In genomic region chr3:190169877-190170276, GRCh38 we compare ENCODE assay signal across 10 cellular contexts. TPM values are rescaled to one million over a fixed set of nuclear protein-coding genes. Genes with fewer than 3 reads are reported as not detected.
DNase-seq lines count a peak whose midpoint lies in the region; ATAC-seq lines count a peak whose summit lies in the region.
"Had no signal": no experiment of that assay in that cellular context is flagged by ENCODE, and none has a peak within 500 bp of the region (broad histone marks: within the 10 kb centered on the region; RNA-seq: fewer than 3 reads in every experiment).

No MANE protein-coding gene starts in this region.

- no peaks in the 10 kb centered on the region for H3K27me3 ChIP-seq in SJCRH30

- H3K27ac Mint-ChIP-seq in immature natural killer cell: peak overlapping the region in 5 of 6 donors; percentile 20 to 50 (median 42)

- no peaks in the 10 kb centered on the region for H3K36me3 Mint-ChIP-seq in immature natural killer cell

- no peaks in the 10 kb centered on the region for H3K36me3 ChIP-seq in SJCRH30

- no peak overlapping the region for H3K27ac ChIP-seq in SJCRH30
- H3K27ac ChIP-seq: PC-9 had no signal

- no peaks in the 10 kb centered on the region for H3K4me1 ChIP-seq in SJCRH30

- H3K4me3 Mint-ChIP-seq in immature natural killer cell: peak overlapping the region; percentile 39 to 80 (median 66)

- DNase-seq in immature natural killer cell (no peak), GDM1 (lab: John Stamatoyannopoulos, UW) (no peak), SJCRH30 (no peak)
- DNase-seq in activated effector memory CD4-positive, alpha-beta T cell treated with anti-CD3 and anti-CD28 coated beads, Interleukin-2, amount 50 U/mL, for 16 hours: no peak
- DNase-seq: left cardiac atrium, PC-9 had no signal

- H3K27me3 Mint-ChIP-seq in immature natural killer cell (ENCODE audit: low read depth in 3 of 3): no peaks in the 10 kb centered on the region

- H3K4me3 ChIP-seq in SJCRH30: no peak overlapping the region
- H3K4me3 ChIP-seq: PC-9 had no signal

- peak; percentile 90 for ATAC-seq in GM18517 (IDR thresholded peaks at IDR 0.05; ENCODE audit: unreplicated experiment)
- peak; percentile 73 for ATAC-seq in GM21515 (IDR thresholded peaks at IDR 0.05; ENCODE audit: unreplicated experiment)
- peak; percentile 72 for ATAC-seq in HG03565 (IDR thresholded peaks at IDR 0.05; ENCODE audit: unreplicated experiment)
- ATAC-seq in HG03097 (IDR thresholded peaks at IDR 0.05; ENCODE audit: low FRiP score, unreplicated experiment): no peak
- ATAC-seq: left cardiac atrium had no signal

- H3K4me1 Mint-ChIP-seq in immature natural killer cell: peaks cover 4 to 10% of the 10 kb centered on the region in 2 donors

- H3K9me3 Mint-ChIP-seq in immature natural killer cell: peaks cover 0 to 2% (median under 1%) of the 10 kb centered on the region in 6 donors

- H3K9me3 ChIP-seq in SJCRH30 (replicated peaks): no peaks in the 10 kb centered on the region

RNA-seq across cellular contexts. Expression of gene P3H2, which starts 49.2 kb away (rescaled TPM):
- 1 to 10 TPM in 1 of 3 donors, not detected in 2; 2.2 TPM for polyA plus RNA-seq in immature natural killer cell
- 31.5 and 36.5 TPM in 2 replicates for total RNA-seq in SJCRH30 (2014; rRNA removed; shearing (Covaris generic))
